34 cellular contexts compared by ENCODE assay signal in the genomic region with DNA sequence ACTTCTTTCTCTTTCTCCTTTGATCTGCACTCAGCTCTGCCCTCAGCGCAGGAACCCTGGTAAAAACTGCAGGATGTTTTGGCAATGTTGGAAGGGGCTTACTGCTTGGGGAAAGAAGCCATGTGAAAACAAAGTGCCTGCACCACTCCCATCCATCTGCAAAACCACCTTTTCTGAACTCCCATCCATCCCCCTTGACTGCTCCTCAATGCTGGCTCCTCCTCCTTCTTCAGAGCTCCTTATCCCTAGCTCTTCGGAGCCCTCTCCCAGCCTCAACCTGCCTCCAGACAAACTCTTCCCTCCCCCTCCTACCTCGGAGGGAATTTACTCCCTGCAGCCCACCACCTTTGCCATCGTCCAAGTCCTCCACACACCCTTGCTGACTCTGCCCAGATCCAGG. TPM values are rescaled to one million over a fixed set of nuclear protein-coding genes. Genes with fewer than 3 reads are reported as not detected.
DNase-seq lines count a peak whose midpoint lies in the region; ATAC-seq and TF ChIP-seq lines count a peak whose summit lies in the region.
"Had no signal": no experiment of that assay in that cellular context is flagged by ENCODE, and none has a peak within 500 bp of the region (broad histone marks: within the 10 kb centered on the region; RNA-seq: fewer than 3 reads in every experiment).

No MANE protein-coding gene starts in this region.

- CTCF ChIA-PET in activated CD4-positive, alpha-beta T cell treated with anti-CD3 and anti-CD28 coated beads, Interleukin-2, amount 10 ng/mL, durations not matched to agents 7 days and 5 days (lab: Charles Lee): interaction anchor here (0.8 kb wide), 1 partner anchor 47 kb away, joined by 4 read pairs; no protein-coding TSS in a partner anchor

- H3K9ac ChIP-seq in NT2/D1 (ENCODE audit: insufficient read length, low read depth) (peak overlapping the region; percentile 63), iPS-20b (ENCODE audit: low read depth, low read length) (peak overlapping the region; percentile 28; the same call in 1 of the 2 replicates)

- WGBS in heart right ventricle, 2 donors: 29 to 35% methylated on average over 4 of the region's 4 CpGs

- H3K4me3 ChIP-seq in NT2/D1 (ENCODE audit: insufficient read length, low read depth) (no peak overlapping the region), iPS-20b (ENCODE audit: low read length) (0 out of 2 replicates have a peak overlapping the region, but pooled peaks have one; percentile 5), heart right ventricle (no peak overlapping the region)
- H3K4me3 ChIP-seq: esophagus squamous epithelium, pancreas, stomach, tibial artery had no signal

- H3K4me1 Mint-ChIP-seq in activated CD4-positive, alpha-beta T cell treated with anti-CD3 and anti-CD28 coated beads, Interleukin-2, amount 10 ng/mL, durations not matched to agents 7 days and 5 days: peaks cover 20% of the 10 kb centered on the region
- peaks cover 15% of the 10 kb centered on the region for H3K4me1 Mint-ChIP-seq in type B pancreatic cell (ENCODE audit: unreplicated experiment)

- H3K27ac Mint-ChIP-seq in activated CD4-positive, alpha-beta T cell treated with anti-CD3 and anti-CD28 coated beads, Interleukin-2, amount 10 ng/mL, durations not matched to agents 7 days and 5 days: no peak overlapping the region
- H3K27ac Mint-ChIP-seq in type B pancreatic cell: no peak overlapping the region
- H3K27ac Mint-ChIP-seq: activated naive CD8-positive, alpha-beta T cell treated with anti-CD3 and anti-CD28 coated beads for 36 hours; activated T-helper 17 cell treated with anti-CD3 and anti-CD28 coated beads, Interleukin-2, amount 50 U/mL, for 72 hours; CD8-positive, alpha-beta T cell had no signal

- TF ChIP-seq CTCF in type B pancreatic cell (conservative IDR thresholded peaks at IDR 0.05) (no peak), heart right ventricle (IDR thresholded peaks at IDR 0.05) (no peak)

- H3K27me3 ChIP-seq in NT2/D1 (ENCODE audit: insufficient read depth, insufficient read length): no peaks in the 10 kb centered on the region
- no peaks in the 10 kb centered on the region for H3K27me3 ChIP-seq in iPS-20b (ENCODE audit: insufficient read depth, low read length)
- peaks cover 0 to 4% (median 0%) of the 10 kb centered on the region in 7 donors for H3K27me3 ChIP-seq in heart right ventricle
- H3K27me3 ChIP-seq: esophagus squamous epithelium, pancreas, stomach, tibial artery had no signal

- H3K36me3 ChIP-seq in NT2/D1 (ENCODE audit: insufficient read depth, insufficient read length, low read length): peaks cover under 1% of the 10 kb centered on the region
- H3K36me3 ChIP-seq in iPS-20b (ENCODE audit: insufficient read depth, low read depth, low read length): no peaks in the 10 kb centered on the region
- H3K36me3 ChIP-seq in heart right ventricle: no peaks in the 10 kb centered on the region
- H3K36me3 ChIP-seq: esophagus squamous epithelium, pancreas, stomach, tibial artery had no signal

- no peaks in the 10 kb centered on the region for H3K36me3 Mint-ChIP-seq in activated CD4-positive, alpha-beta T cell treated with anti-CD3 and anti-CD28 coated beads, Interleukin-2, amount 10 ng/mL, durations not matched to agents 7 days and 5 days (ENCODE audit: low read depth)
- no peaks in the 10 kb centered on the region for H3K36me3 Mint-ChIP-seq in type B pancreatic cell
- H3K36me3 Mint-ChIP-seq: activated naive CD8-positive, alpha-beta T cell treated with anti-CD3 and anti-CD28 coated beads for 36 hours; CD8-positive, alpha-beta T cell; naive thymus-derived CD4-positive, alpha-beta T cell had no signal

- no peaks in the 10 kb centered on the region for H3K9me3 Mint-ChIP-seq in activated CD4-positive, alpha-beta T cell treated with anti-CD3 and anti-CD28 coated beads, Interleukin-2, amount 10 ng/mL, durations not matched to agents 7 days and 5 days
- H3K9me3 Mint-ChIP-seq in type B pancreatic cell: no peaks in the 10 kb centered on the region
- H3K9me3 Mint-ChIP-seq: activated naive CD8-positive, alpha-beta T cell treated with anti-CD3 and anti-CD28 coated beads for 36 hours; activated T-helper 17 cell treated with anti-CD3 and anti-CD28 coated beads, Interleukin-2, amount 50 U/mL, for 72 hours; CD8-positive, alpha-beta T cell; naive thymus-derived CD4-positive, alpha-beta T cell had no signal

- intact Hi-C loops in heart right ventricle (cut with DNase I): loop anchor here in 2 of 10 donors (10.0 kb wide), 1 partner anchor 49 kb away; a partner anchor contains a TSS

- H3K9me3 ChIP-seq in NT2/D1 (ENCODE audit: insufficient read depth, low read length) (no peaks in the 10 kb centered on the region), iPS-20b (ENCODE audit: insufficient read depth, low read depth, low read length) (no peaks in the 10 kb centered on the region), heart right ventricle (no peaks in the 10 kb centered on the region)
- H3K9me3 ChIP-seq: esophagus squamous epithelium, pancreas, stomach, tibial artery had no signal

- ATAC-seq in heart right ventricle (no peak), HG03432 (IDR thresholded peaks at IDR 0.05; ENCODE audit: unreplicated experiment) (no peak)
- ATAC-seq: activated T-helper 17 cell treated with anti-CD3 and anti-CD28 coated beads, Interleukin-2, amount 50 U/mL, for 72 hours; CD8-positive, alpha-beta T cell; HCT116; left ventricle myocardium superior; naive thymus-derived CD4-positive, alpha-beta T cell; pancreas had no signal

- H3K4me1 ChIP-seq in NT2/D1 (ENCODE audit: insufficient read depth, insufficient read length): peaks cover 4% of the 10 kb centered on the region
- H3K4me1 ChIP-seq in iPS-20b (ENCODE audit: insufficient read depth, low read length): peaks cover 4% of the 10 kb centered on the region; the same call in 1 of the 2 replicates
- peaks cover 2 to 31% (median 9%) of the 10 kb centered on the region in 9 donors for H3K4me1 ChIP-seq in heart right ventricle

- H3K27ac ChIP-seq in iPS-20b (ENCODE audit: low read length): no peak overlapping the region
- H3K27ac ChIP-seq in heart right ventricle: no peak overlapping the region
- H3K27ac ChIP-seq: esophagus squamous epithelium, pancreas, stomach, tibial artery had no signal

- DNase-seq in activated CD4-positive, alpha-beta T cell treated with anti-CD3 and anti-CD28 coated beads, Interleukin-2, amount 10 ng/mL, durations not matched to agents 7 days and 5 days: no peak
- DNase-seq in activated CD4-positive, alpha-beta T cell treated with anti-CD3 and anti-CD28 coated beads for 1 hour: no peak
- no peak for DNase-seq in NT2/D1 (ENCODE audit: low read depth, low spot score)
- DNase-seq in type B pancreatic cell (ENCODE audit: extremely low spot score, unreplicated experiment): no peak
- no peak for DNase-seq in heart right ventricle
- DNase-seq in NCI-H2196 treated with DMSO at 0.1 percent for 48 hours (lab: John Stamatoyannopoulos, UW; ENCODE audit: unreplicated experiment): no peak
- DNase-seq: activated CD4-positive, alpha-beta T cell treated with anti-CD3 and anti-CD28 coated beads, Interleukin-2, amount 50 U/mL, for 48 hours; activated CD4-positive, CD25-positive, alpha-beta regulatory T cell; activated CD8-positive, alpha-beta memory T cell treated with anti-CD3 and anti-CD28 coated beads, Interleukin-2, amount 50 U/mL, for 4 hours; activated naive CD8-positive, alpha-beta T cell treated with anti-CD3 and anti-CD28 coated beads for 36 hours; CD8-positive, alpha-beta T cell; esophagus squamous epithelium; hippocampal formation; left ventricle myocardium superior; midbrain; naive thymus-derived CD4-positive, alpha-beta T cell; NCI-H1694; NCI-H2171; NCI-H526 treated with DMSO at 0.1 percent for 48 hours; pancreas; retina; small intestine; stimulated activated CD4-positive, alpha-beta T cell treated with anti-CD3 and anti-CD28 coated beads, Interleukin-1b, Interleukin-23, amount 100 ng/mL, for 48 hours; stimulated activated CD8-positive, alpha-beta memory T cell treated with anti-CD3 and anti-CD28 coated beads, Interleukin-4, amount 100 ng/mL, for 48 hours; stomach; T-helper 1 cell; tibial artery had no signal

- POLR2A ChIA-PET in activated CD4-positive, alpha-beta T cell treated with anti-CD3 and anti-CD28 coated beads, Interleukin-2, amount 10 ng/mL, durations not matched to agents 7 days and 5 days (lab: Charles Lee): no interaction called here

- peak overlapping the region; percentile 9 for H3K4me3 Mint-ChIP-seq in activated CD4-positive, alpha-beta T cell treated with anti-CD3 and anti-CD28 coated beads, Interleukin-2, amount 10 ng/mL, durations not matched to agents 7 days and 5 days
- H3K4me3 Mint-ChIP-seq in type B pancreatic cell: peak overlapping the region; percentile 20
- H3K4me3 Mint-ChIP-seq: activated naive CD8-positive, alpha-beta T cell treated with anti-CD3 and anti-CD28 coated beads for 36 hours; activated T-helper 17 cell treated with anti-CD3 and anti-CD28 coated beads, Interleukin-2, amount 50 U/mL, for 72 hours; CD8-positive, alpha-beta T cell; naive thymus-derived CD4-positive, alpha-beta T cell had no signal

- H3K27me3 Mint-ChIP-seq in activated CD4-positive, alpha-beta T cell treated with anti-CD3 and anti-CD28 coated beads, Interleukin-2, amount 10 ng/mL, durations not matched to agents 7 days and 5 days: peaks cover 14% of the 10 kb centered on the region
- no peaks in the 10 kb centered on the region for H3K27me3 Mint-ChIP-seq in type B pancreatic cell

RNA-seq across cellular contexts. Expression of a gene that starts 4.2 kb away (rescaled TPM):
- total RNA-seq in activated CD4-positive, alpha-beta T cell treated with anti-CD3 and anti-CD28 coated beads, Interleukin-2, amount 10 ng/mL, durations not matched to agents 7 days and 5 days: 1 to 10 TPM; 1.3 to 1.8 TPM
- 8.2 and 37.7 TPM in 2 replicates for total RNA-seq in type B pancreatic cell (ENCODE audit: low replicate concordance)
- total RNA-seq in heart right ventricle: 1 to 10 TPM; 1.5 to 4.9 (median 2.8) TPM
- 1 to 10 TPM; 2.0 TPM for polyA plus RNA-seq in heart right ventricle

RNA-seq across cellular contexts. Expression of a gene that starts 8.6 kb away (rescaled TPM):
- 10 to 100 TPM; 70.4 to 71.6 TPM for total RNA-seq in activated CD4-positive, alpha-beta T cell treated with anti-CD3 and anti-CD28 coated beads, Interleukin-2, amount 10 ng/mL, durations not matched to agents 7 days and 5 days
- 59.9 and 136 TPM in 2 replicates for total RNA-seq in type B pancreatic cell (ENCODE audit: low replicate concordance)
- total RNA-seq in heart right ventricle: 10 to 100 TPM in 9 of 10 donors, 1 to 10 TPM in 1; 6.4 to 18.7 (median 14.2) TPM
- 10 to 100 TPM; 13.2 to 21.7 TPM for polyA plus RNA-seq in heart right ventricle

RNA-seq across cellular contexts. Expression of a gene that starts 21.4 kb away (rescaled TPM):
- 1 to 10 TPM in 1 of 2 experiments, under 1 TPM in 1; 0.57 to 1.3 TPM for total RNA-seq in activated CD4-positive, alpha-beta T cell treated with anti-CD3 and anti-CD28 coated beads, Interleukin-2, amount 10 ng/mL, durations not matched to agents 7 days and 5 days
- total RNA-seq in type B pancreatic cell (ENCODE audit: low replicate concordance): 2.2 and 3.6 TPM in 2 replicates
- total RNA-seq in heart right ventricle: 10 to 100 TPM in 2 of 10 donors, 1 to 10 TPM in 8; 2.0 to 63.0 (median 4.2) TPM
- 1 to 10 TPM; 1.1 to 1.7 TPM for polyA plus RNA-seq in heart right ventricle

RNA-seq across cellular contexts. Expression of a gene that starts 27.3 kb away (rescaled TPM):
- under 1 TPM in 1 of 2 experiments, not detected in 1; 0.15 TPM for total RNA-seq in activated CD4-positive, alpha-beta T cell treated with anti-CD3 and anti-CD28 coated beads, Interleukin-2, amount 10 ng/mL, durations not matched to agents 7 days and 5 days
- 8.8 and 10.6 TPM in 2 replicates for total RNA-seq in type B pancreatic cell (ENCODE audit: low replicate concordance)
- under 1 TPM in 2 of 10 donors, not detected in 8; 0.14 to 0.24 TPM for total RNA-seq in heart right ventricle
- under 1 TPM in 1 of 2 donors, not detected in 1; 0.03 TPM for polyA plus RNA-seq in heart right ventricle
- total RNA-seq: cardiac septum; frontal cortex; left ventricle myocardium superior; LHCN-M2; naive thymus-derived CD4-positive, alpha-beta T cell had no signal
- polyA plus RNA-seq: naive thymus-derived CD4-positive, alpha-beta T cell had no signal

RNA-seq across cellular contexts. Expression of a gene that starts 39.8 kb away (rescaled TPM):
- under 1 TPM in 1 of 2 experiments, not detected in 1; 0.37 TPM for total RNA-seq in activated CD4-positive, alpha-beta T cell treated with anti-CD3 and anti-CD28 coated beads, Interleukin-2, amount 10 ng/mL, durations not matched to agents 7 days and 5 days
- total RNA-seq in type B pancreatic cell (ENCODE audit: low replicate concordance) (7.8 and 13.6 TPM in 2 replicates), heart right ventricle (10 to 100 TPM in 1 of 10 donors, 1 to 10 TPM in 9; 2.8 to 24.4 (median 4.7) TPM)
- 10 to 100 TPM in 1 of 2 donors, 1 to 10 TPM in 1; 6.6 to 15.8 TPM for polyA plus RNA-seq in heart right ventricle
